ENCODE assay signal across 26 cellular contexts in genomic region chr7:48107926-48108472, GRCh38. TPM values are rescaled to one million over a fixed set of nuclear protein-coding genes. Genes with fewer than 3 reads are reported as not detected.
DNase-seq lines count a peak whose midpoint lies in the region; ATAC-seq, FAIRE-seq and TF ChIP-seq lines count a peak whose summit lies in the region.
"Had no signal": no experiment of that assay in that cellular context is flagged by ENCODE, and none has a peak within 500 bp of the region (broad histone marks: within the 10 kb centered on the region; RNA-seq: fewer than 3 reads in every experiment).

No MANE protein-coding gene starts in this region.

- H3K36me3 ChIP-seq in kidney (ENCODE audit: control insufficient read depth in 1 of 2, insufficient read depth in 2 of 2, low read length in 2 of 2) = peaks cover 11 to 12% of the 10 kb centered on the region in 2 donors

- H3K4me3 ChIP-seq in kidney (ENCODE audit: low read length in 2 of 2) = no peak overlapping the region

- POLR2A ChIA-PET in RWPE1 (lab: Yijun Ruan, JAX; ENCODE audit: low non-redundant PET) = no interaction called here

- no peak for DNase-seq in activated naive CD8-positive, alpha-beta T cell treated with anti-CD3 and anti-CD28 coated beads for 36 hours
- DNase-seq in RWPE1 (ENCODE audit: low spot score) (no peak), kidney (peak; percentile 74), urothelium cell line (ENCODE audit: low spot score) (no peak), NCI-H187 treated with DMSO at 0.1 percent for 48 hours (lab: John Stamatoyannopoulos, UW) (no peak)
- DNase-seq: DMS53, GDM1, NCI-H1105, NCI-H146, NCI-H2081, NCI-H2171, NCI-H345, NCI-H524 treated with DMSO at 0.1 percent for 48 hours, NCI-H82, SHP77 had no signal

- TF ChIP-seq CTCF in RWPE1 (conservative IDR thresholded peaks at IDR 0.05; ENCODE audit: low read depth) (no peak), kidney (IDR thresholded peaks at IDR 0.05; ENCODE audit: borderline replicate concordance, extremely low read depth, insufficient read depth) (no peak)

- 0 out of 2 replicates have a peak overlapping the region, but pooled peaks have one; percentile 3 for H3K27ac ChIP-seq in RWPE1
- H3K27ac ChIP-seq in kidney (ENCODE audit: low read depth in 2 of 2, low read length in 2 of 2) = no peak overlapping the region
- H3K27ac ChIP-seq: C4-2B, KMS-11 had no signal

- ATAC-seq in GM19351 (IDR thresholded peaks at IDR 0.05; ENCODE audit: unreplicated experiment) = no peak
- ATAC-seq: HCT116 had no signal

- H3K4me1 ChIP-seq in kidney (ENCODE audit: control insufficient read depth in 1 of 2, insufficient read depth in 1 of 2, low read depth in 1 of 2, low read length in 2 of 2) = no peaks in the 10 kb centered on the region

- no peak overlapping the region for H3K4me3 Mint-ChIP-seq in activated naive CD8-positive, alpha-beta T cell
- no peak overlapping the region for H3K4me3 Mint-ChIP-seq in activated naive CD8-positive, alpha-beta T cell treated with anti-CD3 and anti-CD28 coated beads for 36 hours

- H3K27ac Mint-ChIP-seq in activated naive CD8-positive, alpha-beta T cell = peak overlapping the region; percentile 28
- no peak overlapping the region for H3K27ac Mint-ChIP-seq in activated naive CD8-positive, alpha-beta T cell treated with anti-CD3 and anti-CD28 coated beads for 36 hours

- peaks cover 13% of the 10 kb centered on the region for H3K4me1 Mint-ChIP-seq in activated naive CD8-positive, alpha-beta T cell (ENCODE audit: low read depth)
- H3K4me1 Mint-ChIP-seq in activated naive CD8-positive, alpha-beta T cell treated with anti-CD3 and anti-CD28 coated beads for 36 hours = peaks cover 14% of the 10 kb centered on the region

- H3K27me3 Mint-ChIP-seq in activated naive CD8-positive, alpha-beta T cell = no peaks in the 10 kb centered on the region
- H3K27me3 Mint-ChIP-seq in activated naive CD8-positive, alpha-beta T cell treated with anti-CD3 and anti-CD28 coated beads for 36 hours = no peaks in the 10 kb centered on the region

- intact Hi-C loops in kidney (cut with DNase I) = loop anchor here (10.0 kb wide), 2 partner anchors 113 to 163 kb away; partner anchors contain the start of gene PKD1L1

- CTCF ChIA-PET in RWPE1 (lab: Yijun Ruan, JAX) = interaction anchor here (0.6 to 1.2 kb wide), 4 partner anchors 10 to 163 kb away, joined by 3 to 5 read pairs (median 4); no protein-coding TSS in a partner anchor

- H3K9ac ChIP-seq in kidney (ENCODE audit: low read length in 2 of 2) = no peak overlapping the region
- H3K9ac ChIP-seq: KMS-11 had no signal

- peaks cover 6% of the 10 kb centered on the region for H3K36me3 Mint-ChIP-seq in activated naive CD8-positive, alpha-beta T cell
- H3K36me3 Mint-ChIP-seq in activated naive CD8-positive, alpha-beta T cell treated with anti-CD3 and anti-CD28 coated beads for 36 hours = peaks cover 11% of the 10 kb centered on the region

- FAIRE-seq in kidney (lab: Jason Lieb, UNC) (no peak), urothelium cell line (lab: Jason Lieb, UNC) (peak; percentile 13)
- FAIRE-seq: A204.1, D721Med, GM19239, H1, HTR-8/SVneo, RCC 7860 had no signal

- no peaks in the 10 kb centered on the region for H3K9me3 ChIP-seq in kidney (ENCODE audit: control insufficient read depth in 1 of 2, low read length in 2 of 2)

- H3K9me3 Mint-ChIP-seq in activated naive CD8-positive, alpha-beta T cell (ENCODE audit: low read depth) = no peaks in the 10 kb centered on the region
- H3K9me3 Mint-ChIP-seq in activated naive CD8-positive, alpha-beta T cell treated with anti-CD3 and anti-CD28 coated beads for 36 hours = no peaks in the 10 kb centered on the region

RNA-seq across cellular contexts. Expression of gene UPP1, which starts 18.9 kb away (rescaled TPM):
- total RNA-seq in activated naive CD8-positive, alpha-beta T cell treated with anti-CD3 and anti-CD28 coated beads for 36 hours = 10 to 100 TPM; 45.3 to 51.1 TPM
- 76.1 TPM for total RNA-seq in kidney
- polyA plus RNA-seq in kidney (ENCODE audit: insufficient read depth, low read depth, low replicate concordance) = 36.4 TPM
